18 cellular contexts compared by ENCODE assay signal in genomic region chr5:87437724-87438123, GRCh38. TPM values are rescaled to one million over a fixed set of nuclear protein-coding genes. Genes with fewer than 3 reads are reported as not detected.
A peak's percentile ranks its signal among the peaks of the same experiment; 100 is the strongest.
DNase-seq lines count a peak whose midpoint lies in the region; ATAC-seq, FAIRE-seq and TF ChIP-seq lines count a peak whose summit lies in the region.
"Had no signal": no experiment of that assay in that cellular context is flagged by ENCODE, and none has a peak within 500 bp of the region (broad histone marks: within the 10 kb centered on the region; RNA-seq: fewer than 3 reads in every experiment).

No MANE protein-coding gene starts in this region.

- no peaks in the 10 kb centered on the region for H3K9me1 ChIP-seq in IMR-90 (ENCODE audit: insufficient read depth, low read length)

- H2AFZ ChIP-seq in IMR-90 (replicated peaks; ENCODE audit: low read length, poor library complexity) (no peak overlapping the region), PC-3 (ENCODE audit: low read length) (no peak overlapping the region)
- H2AFZ ChIP-seq: GM23248 had no signal

- no peaks in the 10 kb centered on the region for H3K4me1 ChIP-seq in IMR-90 (ENCODE audit: control insufficient read depth, insufficient read depth, low read length)
- H3K4me1 ChIP-seq in PC-3 (ENCODE audit: insufficient read depth, low read length), result no peaks in the 10 kb centered on the region
- H3K4me1 ChIP-seq in tibial artery, result no peaks in the 10 kb centered on the region

- peaks cover 9% of the 10 kb centered on the region for H3K9me3 Mint-ChIP-seq in nephron progenitor cell
- H3K9me3 Mint-ChIP-seq: CD4-positive, alpha-beta memory T cell had no signal

- BruUV-seq in IMR-90 (replicated peaks; lab: Mats Ljungman, UMichigan), result no TSS peak
- BruUV-seq in PC-3 (replicated peaks; lab: Mats Ljungman, UMichigan), result no TSS peak

- H3K9me3 ChIP-seq in IMR-90 (ENCODE audit: control insufficient read depth, insufficient read depth, low read length), result no peaks in the 10 kb centered on the region
- no peaks in the 10 kb centered on the region for H3K9me3 ChIP-seq in PC-3 (ENCODE audit: low read length)
- H3K9me3 ChIP-seq in tibial artery, result peaks cover 0 to 6% (median 0%) of the 10 kb centered on the region in 3 donors

- H3K79me2 ChIP-seq in PC-3 (ENCODE audit: low read length), result no peaks in the 10 kb centered on the region

- no peak overlapping the region for H2BK120ac ChIP-seq in IMR-90 (ENCODE audit: low read depth, low read length)

- no peak overlapping the region for H2BK15ac ChIP-seq in IMR-90 (ENCODE audit: low read depth, low read length)

- H3K4me1 Mint-ChIP-seq in nephron progenitor cell, result no peaks in the 10 kb centered on the region
- H3K4me1 Mint-ChIP-seq: H9 had no signal

- no peaks in the 10 kb centered on the region for H3F3A ChIP-seq in PC-3 (ENCODE audit: low read length, unreplicated experiment)

- no peak overlapping the region for H3K56ac ChIP-seq in IMR-90 (ENCODE audit: extremely low read depth, insufficient read depth, low read length)

- no peak overlapping the region for H2BK5ac ChIP-seq in IMR-90 (ENCODE audit: low read depth, low read length, poor library complexity, severe bottlenecking)

- dilution Hi-C loops in IMR-90 (cut with HindIII; ENCODE audit: low sequenced_read_pairs, unreplicated experiment), result no loop called here

- H3K36me3 Mint-ChIP-seq in nephron progenitor cell (ENCODE audit: low read depth), result no peaks in the 10 kb centered on the region
- H3K36me3 Mint-ChIP-seq: CD4-positive, alpha-beta memory T cell had no signal

- POLR2A ChIA-PET in IMR-90 (lab: Charles Lee; ENCODE audit: unreplicated experiment), result no interaction called here
- POLR2A ChIA-PET in PC-3 (lab: Charles Lee; ENCODE audit: unreplicated experiment), result no interaction called here

- no peak overlapping the region for H3K14ac ChIP-seq in IMR-90 (replicated peaks; ENCODE audit: low read depth, low read length)

- TF ChIP-seq CTCF in IMR-90 (conservative IDR thresholded peaks at IDR 0.05; ENCODE audit: low read depth, low read length) (no peak), nephron progenitor cell (IDR thresholded peaks at IDR 0.05) (no peak), PC-3 (conservative IDR thresholded peaks at IDR 0.05; ENCODE audit: low read depth, low read length) (no peak), tibial artery (IDR thresholded peaks at IDR 0.05) (no peak)

- no peaks in the 10 kb centered on the region for H4K20me1 ChIP-seq in IMR-90 (ENCODE audit: insufficient read depth, low read length)
- no peaks in the 10 kb centered on the region for H4K20me1 ChIP-seq in PC-3 (ENCODE audit: low read length)

- H3K4me3 Mint-ChIP-seq in nephron progenitor cell, result no peak overlapping the region
- H3K4me3 Mint-ChIP-seq: CD4-positive, alpha-beta memory T cell; H9 had no signal

- no peak overlapping the region for H2AK5ac ChIP-seq in IMR-90 (ENCODE audit: low read depth, low read length)

- peak overlapping the region; percentile 10 for H3K27ac Mint-ChIP-seq in nephron progenitor cell
- H3K27ac Mint-ChIP-seq: CD4-positive, alpha-beta memory T cell; H9 had no signal

- ATAC-seq in IMR-90 (ENCODE audit: low read depth) (no peak), PC-3 (no peak), HG02970 (IDR thresholded peaks at IDR 0.05; ENCODE audit: low FRiP score, unreplicated experiment) (no peak)
- ATAC-seq: HCT116 had no signal

- no peak overlapping the region for H2AK9ac ChIP-seq in IMR-90 (replicated peaks; ENCODE audit: low read depth, low read length, poor library complexity)

- in situ Hi-C loops in IMR-90 (cut with MboI; ENCODE audit: low sequenced_read_pairs), result no loop called here

- no peak overlapping the region for H4K91ac ChIP-seq in IMR-90 (ENCODE audit: insufficient read depth, low read depth, low read length)

- H4K5ac ChIP-seq in IMR-90 (ENCODE audit: low read depth, low read length), result no peak overlapping the region

- H3K36me3 ChIP-seq in IMR-90 (ENCODE audit: control insufficient read depth, insufficient read depth, low read length) (no peaks in the 10 kb centered on the region), PC-3 (ENCODE audit: low read depth, low read length) (no peaks in the 10 kb centered on the region), tibial artery (no peaks in the 10 kb centered on the region)

- H2BK20ac ChIP-seq in IMR-90 (ENCODE audit: low read depth, low read length), result no peak overlapping the region

- H3K27ac ChIP-seq in IMR-90 (ENCODE audit: insufficient read depth, low read length) (no peak overlapping the region), PC-3 (ENCODE audit: low read length) (no peak overlapping the region), tibial artery (no peak overlapping the region)
- H3K27ac ChIP-seq: GM23248 had no signal

- no peaks in the 10 kb centered on the region for H3K27me3 ChIP-seq in IMR-90 (ENCODE audit: control insufficient read depth, insufficient read depth, low read length)
- H3K27me3 ChIP-seq in PC-3 (ENCODE audit: low read length), result no peaks in the 10 kb centered on the region
- no peaks in the 10 kb centered on the region for H3K27me3 ChIP-seq in tibial artery

- H3K9me2 ChIP-seq in PC-3 (replicated peaks; ENCODE audit: low read length), result no peaks in the 10 kb centered on the region

- H4K8ac ChIP-seq in IMR-90 (ENCODE audit: low read depth in 2 of 2, low read length in 2 of 2), result no peak overlapping the region

- peaks cover 3% of the 10 kb centered on the region for H3K27me3 Mint-ChIP-seq in nephron progenitor cell (ENCODE audit: low read depth, poor library complexity)

- no peak for DNase-seq in IMR-90
- no peak for DNase-seq in frontal cortex (ENCODE audit: low spot score in 2 of 2)
- DNase-seq in nephron progenitor cell, result no peak
- no peak for DNase-seq in PC-3
- DNase-seq in tibial artery, result no peak
- DNase-seq: 8988T; C1 segment of cervical spinal cord; Calu3; CD4-positive, alpha-beta memory T cell; COR-L47; DMS53; DMS79 treated with DMSO at 0.1 percent for 48 hours; GM23248; H9 had no signal

- H3K4me2 ChIP-seq in IMR-90 (ENCODE audit: low read depth, low read length) (no peak overlapping the region), PC-3 (ENCODE audit: low read length) (no peak overlapping the region)

- H3K18ac ChIP-seq in IMR-90 (ENCODE audit: low read depth, low read length), result no peak overlapping the region

- no peaks in the 10 kb centered on the region for H3K79me1 ChIP-seq in IMR-90 (ENCODE audit: low read depth in 1 of 2, low read length in 2 of 2)

- no peak for TF ChIP-seq RAD21 in IMR-90 (IDR thresholded peaks at IDR 0.05; ENCODE audit: low read length)

- FAIRE-seq in A204.1 (lab: Jason Lieb, UNC), result peak; percentile 61
- FAIRE-seq in frontal cortex (lab: Jason Lieb, UNC), result peak; percentile 94
- FAIRE-seq: GM19239 had no signal

- no peak overlapping the region for H3K9ac ChIP-seq in IMR-90 (ENCODE audit: low read depth, low read length)
- H3K9ac ChIP-seq in PC-3 (ENCODE audit: low read length), result no peak overlapping the region
- H3K9ac ChIP-seq: GM23248 had no signal

- H3K23ac ChIP-seq in IMR-90 (ENCODE audit: low read depth, low read length), result no peak overlapping the region

- TF ChIP-seq POLR2A in IMR-90 (IDR thresholded peaks at IDR 0.05; ENCODE audit: low read depth, low read length), result no peak

- no CpG with 5 or more reads among the region's 1 CpG for WGBS in IMR-90 (ENCODE audit: extremely low coverage in 2 of 2, insufficient read length in 1 of 2), 2 experiments

- no peak overlapping the region for H3K4me3 ChIP-seq in IMR-90 (ENCODE audit: insufficient read depth, low read depth, low read length)
- H3K4me3 ChIP-seq in PC-3 (ENCODE audit: low read length), result no peak overlapping the region
- no peak overlapping the region for H3K4me3 ChIP-seq in tibial artery
- H3K4me3 ChIP-seq: GM23248 had no signal

- intact Hi-C loops in IMR-90 (cut with micrococcal nuclease), result no loop called here
- intact Hi-C loops in PC-3 (cut with micrococcal nuclease), result no loop called here
- intact Hi-C loops in tibial artery (cut with DNase I; ENCODE audit: low total_unique reads), result no loop called here

- H3K4ac ChIP-seq in IMR-90 (ENCODE audit: low read depth, low read length), result no peak overlapping the region

- CTCF ChIA-PET in IMR-90 (lab: Yijun Ruan, JAX) (interaction anchor here (0.6 kb wide), 1 partner anchor 505 kb away, joined by 3 read pairs; no protein-coding TSS in a partner anchor), PC-3 (lab: Charles Lee) (no interaction called here)

TF ChIP-seq in IMR-90, 13 proteins besides CTCF, POLR2A, EP300 and RAD21:
- peak; percentile 45; the same call in 1 of the 2 replicates for TF ChIP-seq CEBPB (IDR thresholded peaks at IDR 0.05; ENCODE audit: low read depth, low read length)
- no peak for TF ChIP-seq NFE2L2 (IDR thresholded peaks at IDR 0.05; ENCODE audit: low read depth, low read length)

RNA-seq across cellular contexts. Expression of gene CCNH, which starts 25.0 kb away (rescaled TPM):
- total RNA-seq in IMR-90 (2012; rRNA removed), result 97.8 and 100 TPM in 2 replicates
- 36.0 and 37.4 TPM in 2 replicates for polyA plus RNA-seq in IMR-90 (2012; rRNA removed)
- polyA plus RNA-seq in IMR-90 (2012; cell fraction: cytosol; rRNA removed), result 22.5 and 31.2 TPM in 2 replicates
- polyA plus RNA-seq in IMR-90 (2012; cell fraction: nucleus; rRNA removed; ENCODE audit: low replicate concordance), result 24.1 and 64.0 TPM in 2 replicates
- 118 TPM for total RNA-seq in frontal cortex
- 77.6 and 121 TPM in 2 replicates for total RNA-seq in PC-3 (2014; rRNA removed)
